8 cellular contexts compared by ENCODE assay signal in genomic region chr6:30066577-30067459, GRCh38. TPM values are rescaled to one million over a fixed set of nuclear protein-coding genes. Genes with fewer than 3 reads are reported as not detected.
DNase-seq lines count a peak whose midpoint lies in the region; ATAC-seq and TF ChIP-seq lines count a peak whose summit lies in the region.

TSS of gene PPP1R11 (plus strand) at chr6:30067198. CDS start at chr6:30067411, 213 bp downstream.

- H3K27ac ChIP-seq in C4-2B = peak within 1 kb of the TSS; percentile 71

- peaks cover 54% of the 10 kb centered on the region for H3K36me3 Mint-ChIP-seq in dendritic cell treated with granulocyte-macrophage colony-stimulating factor and Interleukin-4, amounts not matched to agents 40 ng/mL and 50 ng/mL, for 4 days (ENCODE audit: low read depth)

- H3K4me3 Mint-ChIP-seq in dendritic cell treated with granulocyte-macrophage colony-stimulating factor and Interleukin-4, amounts not matched to agents 40 ng/mL and 50 ng/mL, for 4 days = peak within 1 kb of the TSS; percentile 88

- peaks cover 24% of the 10 kb centered on the region for H3K27me3 Mint-ChIP-seq in dendritic cell treated with granulocyte-macrophage colony-stimulating factor and Interleukin-4, amounts not matched to agents 40 ng/mL and 50 ng/mL, for 4 days

- no peaks in the 10 kb centered on the region for H3K9me3 Mint-ChIP-seq in dendritic cell treated with granulocyte-macrophage colony-stimulating factor and Interleukin-4, amounts not matched to agents 40 ng/mL and 50 ng/mL, for 4 days

- TF ChIP-seq CTCF in C4-2B (conservative IDR thresholded peaks at IDR 0.05) = no peak

- DNase-seq in NCI-H774 (lab: John Stamatoyannopoulos, UW) (peak; percentile 99), left lobe of liver (ENCODE audit: low spot score) (peak; percentile 99)
- peak; percentile 98 to 99 for DNase-seq in activated CD4-positive, alpha-beta T cell treated with anti-CD3 and anti-CD28 coated beads, Interleukin-2, amount 50 U/mL, for 4 hours
- peak; percentile 99 for DNase-seq in stimulated activated CD4-positive, alpha-beta T cell treated with anti-CD3 and anti-CD28 coated beads, Interleukin-2, amount 100 ng/mL, for 4 hours (ENCODE audit: low read depth)

- H3K27ac Mint-ChIP-seq in dendritic cell treated with granulocyte-macrophage colony-stimulating factor and Interleukin-4, amounts not matched to agents 40 ng/mL and 50 ng/mL, for 4 days = peak within 1 kb of the TSS; percentile 96

- peak; percentile 96 for ATAC-seq in GM19395 (IDR thresholded peaks at IDR 0.05; ENCODE audit: unreplicated experiment)
- ATAC-seq in HG03565 (IDR thresholded peaks at IDR 0.05; ENCODE audit: unreplicated experiment) = peak; percentile 85
- peak; percentile 98 for ATAC-seq in left lobe of liver

- intact Hi-C loops in dendritic cell treated with granulocyte-macrophage colony-stimulating factor and Interleukin-4, amounts not matched to agents 40 ng/mL and 50 ng/mL, for 4 days (cut with micrococcal nuclease) = loop anchor here (2.0 to 10.0 kb wide), 2 partner anchors 122 to 146 kb away; partner anchors contain the start of genes HLA-A and TRIM26

- peaks cover 69% of the 10 kb centered on the region for H3K4me1 Mint-ChIP-seq in dendritic cell treated with granulocyte-macrophage colony-stimulating factor and Interleukin-4, amounts not matched to agents 40 ng/mL and 50 ng/mL, for 4 days (ENCODE audit: low read depth)

RNA-seq across cellular contexts. Expression of gene PPP1R11, which starts in this region (rescaled TPM):
- 21.7 TPM for total RNA-seq in left lobe of liver

Comparison
In these comparisons a context has a peak if more than half of its experiments do, and no peak if none do; other contexts are left out.
1. Peak in every context shown above with its lines: DNase-seq, ATAC-seq and H3K27ac ChIP-seq.